ENCODE assay signal across 25 cellular contexts in the genomic region with DNA sequence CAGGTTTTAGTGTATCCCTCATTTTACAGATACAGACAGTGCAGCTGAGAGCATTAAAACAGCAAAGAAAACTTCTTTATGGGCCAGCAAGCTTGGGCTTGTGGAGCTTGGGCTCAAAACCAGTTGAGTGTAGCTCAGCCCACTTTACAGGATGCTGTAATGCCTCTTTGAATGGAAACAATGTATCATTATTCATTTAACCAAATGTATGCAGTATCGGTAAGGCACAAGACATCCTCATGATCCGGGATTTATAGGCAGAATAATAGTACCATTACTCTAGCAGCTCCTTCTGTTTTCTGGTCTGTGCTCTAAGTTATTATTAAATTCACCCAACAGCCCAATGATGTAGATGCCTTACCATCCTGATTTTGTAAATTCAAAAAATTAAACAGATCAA.
"Had no signal": no experiment of that assay in that cellular context is flagged by ENCODE, and none has a peak within 500 bp of the region (broad histone marks: within the 10 kb centered on the region; RNA-seq: fewer than 3 reads in every experiment).

No MANE protein-coding gene starts in this region.

- H3K27me3 ChIP-seq: suprapubic skin, testis, thyroid gland, tibial artery, tibial nerve, transverse colon, upper lobe of left lung, upper lobe of right lung, uterus, vagina had no signal

- H3K9me3 ChIP-seq: testis, thoracic aorta, thyroid gland, upper lobe of left lung, uterus, vagina had no signal

- H3K27ac ChIP-seq: suprapubic skin, testis, thoracic aorta, thyroid gland, tibial artery, tibial nerve, transverse colon, upper lobe of left lung, upper lobe of right lung, uterus, vagina had no signal

- H3K36me3 ChIP-seq: suprapubic skin, thoracic aorta, thyroid gland, tibial artery, tibial nerve, transverse colon, upper lobe of left lung, upper lobe of right lung, uterus, vagina had no signal

- H3K4me3 ChIP-seq: suprapubic skin, testis, thoracic aorta, thyroid gland, tibial artery, tibial nerve, transverse colon, upper lobe of left lung, upper lobe of right lung, uterus, vagina had no signal

- H3K4me1 ChIP-seq: suprapubic skin, testis, thyroid gland, tibial artery, tibial nerve, transverse colon, upper lobe of left lung, upper lobe of right lung, uterus, vagina had no signal

- ATAC-seq: stimulated activated effector memory CD8-positive, alpha-beta T cell treated with anti-CD3 and anti-CD28 coated beads, Interleukin-12 subunit alpha, Interleukin-12 subunit beta, amount 100 ng/mL, for 72 hours; stimulated activated memory B cell treated with anti-CD40 and anti-IgM and Interleukin-4, amounts not matched to agents 10 μg/mL and 1 μg/mL and 100 μg/mL, for 72 hours; stimulated activated naive B cell treated with anti-CD40 and anti-IgM and Interleukin-4, amounts not matched to agents 10 μg/mL and 1 μg/mL and 100 μg/mL, for 72 hours; stimulated activated naive CD8-positive, alpha-beta T cell treated with anti-CD3 and anti-CD28 coated beads, Interleukin-15, amount 100 ng/mL, for 72 hours; stimulated activated naive CD8-positive, alpha-beta T cell treated with anti-CD3 and anti-CD28 coated beads, Interleukin-15, Interleukin-2, amounts not matched to agents 100 U/mL and 50 U/mL, for 24 hours; upper lobe of right lung had no signal

- DNase-seq: stimulated activated CD4-positive, alpha-beta T cell treated with anti-CD3 and anti-CD28 coated beads, Interleukin-2, amount 100 ng/mL, for 48 hours; stimulated activated CD4-positive, alpha-beta T cell treated with anti-CD3 and anti-CD28 coated beads, Interleukin-4, amount 100 ng/mL, for 1 hour; stimulated activated CD4-positive, alpha-beta T cell treated with anti-CD3 and anti-CD28 coated beads, Interleukin-4, amount 100 ng/mL, for 24 hours; stimulated activated CD4-positive, alpha-beta T cell treated with anti-CD3 and anti-CD28 coated beads, Interleukin-4, amount 100 ng/mL, for 4 hours; stimulated activated CD8-positive, alpha-beta memory T cell treated with anti-CD3 and anti-CD28 coated beads, Interleukin-4, amount 100 ng/mL, for 48 hours; stimulated activated naive B cell treated with anti-CD40 and anti-IgM and Interleukin-4, amounts not matched to agents 10 μg/mL and 1 μg/mL and 100 μg/mL, for 72 hours; stimulated activated naive CD4-positive, alpha-beta T cell; stimulated activated naive CD4-positive, alpha-beta T cell treated with Interleukin-2 at 50 U/mL for 16 hours; stimulated activated naive CD8-positive, alpha-beta T cell treated with anti-CD3 and anti-CD28 coated beads, Interleukin-15, amount 100 ng/mL, for 72 hours; stimulated activated naive CD8-positive, alpha-beta T cell treated with anti-CD3 and anti-CD28 coated beads, Interleukin-15, Interleukin-2, amounts not matched to agents 100 U/mL and 50 U/mL, for 24 hours; substantia nigra; testis; thyroid gland; tibial artery; transverse colon; trophoblast cell; upper lobe of left lung; upper lobe of right lung; uterus had no signal
